ENCODE assay signal across 24 cellular contexts in the genomic region with DNA sequence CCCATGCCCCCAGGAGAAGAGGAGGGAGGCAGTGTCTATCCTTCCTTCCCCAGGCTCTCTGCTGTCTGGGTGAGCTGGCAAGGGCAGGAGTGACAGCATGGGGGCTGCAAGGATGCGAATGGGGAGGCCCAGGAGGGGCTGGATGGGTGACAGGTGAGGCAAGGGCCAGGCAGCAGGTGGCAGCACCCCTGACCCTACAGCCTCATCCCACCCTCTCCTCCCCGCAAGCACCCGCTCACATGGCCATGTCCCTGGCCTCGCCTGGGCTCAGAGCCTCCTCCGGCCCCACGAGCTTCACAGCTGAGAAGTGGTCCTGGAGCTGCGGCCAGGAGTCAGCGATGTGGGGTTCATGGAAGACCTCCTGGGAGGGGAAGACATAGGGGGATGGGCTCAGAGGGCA. TPM values are rescaled to one million over a fixed set of nuclear protein-coding genes. Genes with fewer than 3 reads are reported as not detected.
"Had no signal": no experiment of that assay in that cellular context is flagged by ENCODE, and none has a peak within 500 bp of the region (broad histone marks: within the 10 kb centered on the region; RNA-seq: fewer than 3 reads in every experiment).

No MANE protein-coding gene starts in this region.

- ATAC-seq: activated T-cell treated with anti-CD3 and anti-CD28 coated beads, Interleukin-2, amount 50 U/mL, for 72 hours; PC-3; T-cell had no signal

- DNase-seq: activated CD4-positive, alpha-beta memory T cell treated with anti-CD3 and anti-CD28 coated beads for 36 hours; activated CD4-positive, alpha-beta T cell treated with anti-CD3 and anti-CD28 coated beads, Interleukin-2, amount 10 ng/mL, durations not matched to agents 7 days and 5 days; activated CD4-positive, CD25-positive, alpha-beta regulatory T cell; activated CD8-positive, alpha-beta memory T cell treated with anti-CD3 and anti-CD28 coated beads, Interleukin-2, amount 50 U/mL, for 4 hours; activated gamma-delta T cell treated with Interleukin-2 at 50 U/mL for 16 hours; activated naive CD4-positive, alpha-beta T cell treated with anti-CD3 and anti-CD28 coated beads, Interleukin-2, amount 10 ng/mL, durations not matched to agents 7 days and 5 days; activated naive CD8-positive, alpha-beta T cell treated with anti-CD3 and anti-CD28 coated beads for 36 hours; activated T-cell treated with anti-CD3 and anti-CD28 coated beads, Interleukin-2, amount 50 U/mL, for 72 hours; brain microvascular endothelial cell; Karpas-422; MM.1S; NCI-H1105 treated with DMSO at 0.1 percent for 48 hours; NCI-H1436 treated with DMSO at 0.1 percent for 48 hours; NCI-H187; NCI-H2081; NCI-H446; NCI-H524; PC-3; SIG-M5; T-cell; T-helper 2 cell; T1000 had no signal

- H3K27me3 ChIP-seq: brain microvascular endothelial cell, cardiac muscle cell had no signal

- H3K4me3 ChIP-seq: cardiac muscle cell had no signal

- H3K27ac ChIP-seq: brain microvascular endothelial cell, cardiac muscle cell had no signal

RNA-seq across cellular contexts. Expression of a gene that starts 11.2 kb away (rescaled TPM):
- polyA plus RNA-seq: adipose tissue, cardiac muscle cell had no signal

RNA-seq across cellular contexts. Expression of a gene that starts 31.9 kb away (rescaled TPM):
- polyA plus RNA-seq: cardiac muscle cell had no signal
